23 cellular contexts compared by ENCODE assay signal in the genomic region with DNA sequence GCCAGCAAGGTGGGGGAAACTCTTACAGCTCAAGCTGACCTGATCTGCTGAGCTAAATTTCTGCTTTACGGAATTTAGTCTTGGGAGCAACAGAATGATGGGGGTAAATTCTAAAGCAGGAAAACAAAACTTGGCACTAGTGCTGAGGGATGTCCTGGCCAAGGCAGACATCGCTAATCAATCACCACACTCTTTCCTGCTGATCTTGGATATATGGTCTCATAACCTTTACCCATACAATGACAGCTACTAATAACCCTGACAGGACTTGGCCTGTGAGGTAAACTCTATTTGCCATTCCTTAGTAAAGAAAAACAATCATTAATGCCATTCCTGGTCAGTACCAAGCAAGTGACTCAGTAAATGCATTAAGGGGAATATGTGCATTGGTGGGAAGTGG. TPM values are rescaled to one million over a fixed set of nuclear protein-coding genes. Genes with fewer than 3 reads are reported as not detected.
A peak's percentile ranks its signal among the peaks of the same experiment; 100 is the strongest.
DNase-seq lines count a peak whose midpoint lies in the region; ATAC-seq, FAIRE-seq and TF ChIP-seq lines count a peak whose summit lies in the region.
"Had no signal": no experiment of that assay in that cellular context is flagged by ENCODE, and none has a peak within 500 bp of the region (broad histone marks: within the 10 kb centered on the region; RNA-seq: fewer than 3 reads in every experiment).

No MANE protein-coding gene starts in this region.

- no peak for DNase-seq in GM12891 (ENCODE audit: insufficient read length, low spot score)
- DNase-seq in PC-3 = peak; percentile 21
- peak; percentile 27 for DNase-seq in dermis blood vessel endothelial cell
- peak; percentile 51 for DNase-seq in renal cortical epithelial cell (ENCODE audit: low read depth)
- DNase-seq in dorsolateral prefrontal cortex = no peak
- no peak for DNase-seq in activated CD8-positive, alpha-beta memory T cell treated with anti-CD3 and anti-CD28 coated beads, Interleukin-2, amount 50 U/mL, for 48 hours
- no peak for DNase-seq in CD8-positive, alpha-beta T cell
- DNase-seq in NCI-H345 (lab: John Stamatoyannopoulos, UW) = no peak
- DNase-seq: activated CD4-positive, alpha-beta T cell treated with anti-CD3 and anti-CD28 coated beads, Interleukin-2, amount 50 U/mL, for 48 hours; activated naive CD4-positive, alpha-beta T cell treated with Interleukin-2 at 50 U/mL for 16 hours; activated T-cell treated with anti-CD3 and anti-CD28 coated beads, Interleukin-2, amount 50 U/mL, for 1 hour; COR-L47; Karpas-422; NCI-H1105; NCI-H2081 treated with DMSO at 0.1 percent for 48 hours; NCI-H524; SHP77 treated with DMSO at 0.1 percent for 48 hours; T-helper 17 cell; WERI-Rb-1 had no signal

- no peak overlapping the region for H3K27ac Mint-ChIP-seq in CD8-positive, alpha-beta T cell
- H3K27ac Mint-ChIP-seq: stimulated activated effector memory CD8-positive, alpha-beta T cell treated with anti-CD3 and anti-CD28 coated beads, Interleukin-12 subunit alpha, Interleukin-12 subunit beta, amount 100 ng/mL, for 72 hours had no signal

- H3K27ac ChIP-seq in PC-3 (ENCODE audit: low read length) (no peak overlapping the region), dorsolateral prefrontal cortex (peak overlapping the region in 15 of 59 donors; percentile 6 to 69 (median 47))
- no peak overlapping the region for H3K27ac ChIP-seq in CD8-positive, alpha-beta T cell (ENCODE audit: low read depth, low read length)
- H3K27ac ChIP-seq: hepatocyte, WERI-Rb-1 had no signal

- peaks cover 19% of the 10 kb centered on the region for H3K4me1 ChIP-seq in PC-3 (ENCODE audit: insufficient read depth, low read length)
- H3K4me1 ChIP-seq in CD8-positive, alpha-beta T cell (ENCODE audit: insufficient read depth, low read length) = peaks cover 11% of the 10 kb centered on the region

- H3K27me3 ChIP-seq in PC-3 (ENCODE audit: low read length) (no peaks in the 10 kb centered on the region), dorsolateral prefrontal cortex (no peaks in the 10 kb centered on the region)
- no peaks in the 10 kb centered on the region for H3K27me3 ChIP-seq in CD8-positive, alpha-beta T cell (ENCODE audit: insufficient read depth, low read length)
- H3K27me3 ChIP-seq: hepatocyte, tibial nerve had no signal

- no peak overlapping the region for H3K4me3 Mint-ChIP-seq in CD8-positive, alpha-beta T cell
- H3K4me3 Mint-ChIP-seq: stimulated activated effector memory CD8-positive, alpha-beta T cell treated with anti-CD3 and anti-CD28 coated beads, Interleukin-12 subunit alpha, Interleukin-12 subunit beta, amount 100 ng/mL, for 72 hours; T-helper 17 cell had no signal

- no peaks in the 10 kb centered on the region for H3K36me3 ChIP-seq in PC-3 (ENCODE audit: low read depth, low read length)
- no peaks in the 10 kb centered on the region for H3K36me3 ChIP-seq in CD8-positive, alpha-beta T cell (ENCODE audit: insufficient read depth, low read length)
- H3K36me3 ChIP-seq: tibial nerve, WERI-Rb-1 had no signal

- no peaks in the 10 kb centered on the region for H4K20me1 ChIP-seq in PC-3 (ENCODE audit: low read length)

- no peak overlapping the region for H3K4me2 ChIP-seq in PC-3 (ENCODE audit: low read length)
- H3K4me2 ChIP-seq: hepatocyte had no signal

- BruUV-seq in PC-3 (replicated peaks; lab: Mats Ljungman, UMichigan) = no TSS peak

- POLR2A ChIA-PET in PC-3 (lab: Charles Lee; ENCODE audit: unreplicated experiment) = interaction anchor here (0.6 kb wide), 1 partner anchor 647 kb away, joined by 3 read pairs; no protein-coding TSS in a partner anchor
- POLR2A ChIA-PET in CD8-positive, alpha-beta T cell (lab: Charles Lee) = no interaction called here

- H3K4me3 ChIP-seq in PC-3 (ENCODE audit: low read length) = no peak overlapping the region
- no peak overlapping the region for H3K4me3 ChIP-seq in dorsolateral prefrontal cortex
- H3K4me3 ChIP-seq in CD8-positive, alpha-beta T cell (ENCODE audit: low read depth, low read length) = no peak overlapping the region
- H3K4me3 ChIP-seq: hepatocyte, tibial nerve had no signal

- H3K27me3 Mint-ChIP-seq in CD8-positive, alpha-beta T cell (ENCODE audit: low read depth) = no peaks in the 10 kb centered on the region
- H3K27me3 Mint-ChIP-seq: T-helper 17 cell had no signal

- peaks cover 3% of the 10 kb centered on the region for H3K36me3 Mint-ChIP-seq in CD8-positive, alpha-beta T cell
- H3K36me3 Mint-ChIP-seq: stimulated activated effector memory CD8-positive, alpha-beta T cell treated with anti-CD3 and anti-CD28 coated beads, Interleukin-12 subunit alpha, Interleukin-12 subunit beta, amount 100 ng/mL, for 72 hours had no signal

- H3K4me1 Mint-ChIP-seq in CD8-positive, alpha-beta T cell (ENCODE audit: low read depth) = peaks cover 23% of the 10 kb centered on the region

- H2AFZ ChIP-seq in PC-3 (ENCODE audit: low read length) = no peak overlapping the region
- H2AFZ ChIP-seq: hepatocyte had no signal

- H3K9me3 Mint-ChIP-seq in CD8-positive, alpha-beta T cell = peaks cover 4% of the 10 kb centered on the region

- no peaks in the 10 kb centered on the region for H3F3A ChIP-seq in PC-3 (ENCODE audit: low read length, unreplicated experiment)

- no peaks in the 10 kb centered on the region for H3K9me3 ChIP-seq in PC-3 (ENCODE audit: low read length)
- no peaks in the 10 kb centered on the region for H3K9me3 ChIP-seq in CD8-positive, alpha-beta T cell (ENCODE audit: low read length)
- H3K9me3 ChIP-seq: tibial nerve had no signal

- CTCF ChIA-PET in PC-3 (lab: Charles Lee) = no interaction called here
- CTCF ChIA-PET in CD8-positive, alpha-beta T cell (lab: Charles Lee) = no interaction called here

- ATAC-seq in PC-3 = no peak
- no peak for ATAC-seq in CD8-positive, alpha-beta T cell
- ATAC-seq: stimulated activated effector memory CD8-positive, alpha-beta T cell treated with anti-CD3 and anti-CD28 coated beads, Interleukin-12 subunit alpha, Interleukin-12 subunit beta, amount 100 ng/mL, for 72 hours; T-helper 17 cell had no signal

- H3K79me2 ChIP-seq in PC-3 (ENCODE audit: low read length) = no peaks in the 10 kb centered on the region
- H3K79me2 ChIP-seq: hepatocyte had no signal

- TF ChIP-seq CTCF in PC-3 (conservative IDR thresholded peaks at IDR 0.05; ENCODE audit: low read depth, low read length) (no peak), dorsolateral prefrontal cortex (IDR thresholded peaks at IDR 0.05 in 54 of 56, conservative IDR thresholded peaks at IDR 0.05 in 2 of 56; ENCODE audit: low read depth in 1 of 56, partially characterized antibody in 56 of 56) (no peak)
- TF ChIP-seq CTCF in CD8-positive, alpha-beta T cell (IDR thresholded peaks at IDR 0.05) = no peak

- intact Hi-C loops in PC-3 (cut with micrococcal nuclease) = no loop called here
- intact Hi-C loops in dorsolateral prefrontal cortex (cut with DNase I) = no loop called here
- intact Hi-C loops in CD8-positive, alpha-beta T cell (cut with DNase I, micrococcal nuclease) = no loop called here

- peak; percentile 9 for FAIRE-seq in GM12891 (lab: Jason Lieb, UNC)
- FAIRE-seq: islet of Langerhans had no signal

- H3K9me2 ChIP-seq in PC-3 (replicated peaks; ENCODE audit: low read length) = no peaks in the 10 kb centered on the region

- no peak overlapping the region for H3K9ac ChIP-seq in PC-3 (ENCODE audit: low read length)

- no peak for TF ChIP-seq POLR2A in GM12891 (IDR thresholded peaks at IDR 0.05; ENCODE audit: low read depth, low read length)

TF ChIP-seq in GM12891, 5 proteins besides CTCF, POLR2A, EP300 and RAD21:
- TF ChIP-seq POU2F2 (IDR thresholded peaks at IDR 0.05; ENCODE audit: low read depth, low read length) = no peak
- no peak for TF ChIP-seq POLR2AphosphoS5 (IDR thresholded peaks at IDR 0.05; ENCODE audit: low read depth, low read length)
- TF ChIP-seq PAX5 (IDR thresholded peaks at IDR 0.05; ENCODE audit: insufficient read depth, low read length, severe bottlenecking) = no peak
- TF ChIP-seq SPI1 (IDR thresholded peaks at IDR 0.05; ENCODE audit: low read depth, low read length) = no peak
- TF ChIP-seq TAF1 (IDR thresholded peaks at IDR 0.05; ENCODE audit: low read depth, low read length) = no peak

RNA-seq across cellular contexts. Expression of a gene that starts 51.5 kb away (rescaled TPM):
- polyA plus RNA-seq in GM12891 (2012; ENCODE audit: low read depth, missing spikeins) = 3.9 TPM
- total RNA-seq in PC-3 (2014; rRNA removed) = 4.7 and 7.8 TPM in 2 replicates
- 1.0 and 2.2 TPM in 2 replicates for total RNA-seq in dermis blood vessel endothelial cell
- total RNA-seq in renal cortical epithelial cell = 0.52 and 0.55 TPM in 2 replicates
- total RNA-seq in dorsolateral prefrontal cortex = 10 to 100 TPM in 116 of 120 experiments, 1 to 10 TPM in 4; 4.7 to 24.2 (median 15.6) TPM
- 1 to 10 TPM; 4.1 to 4.2 TPM for total RNA-seq in CD8-positive, alpha-beta T cell

Comparison
In these comparisons a context has a peak if more than half of its experiments do, and no peak if none do; other contexts are left out.
1. DNase-seq: peak in PC-3 (single experiment), dermis blood vessel endothelial cell (single experiment) and renal cortical epithelial cell (single experiment); none in GM12891 (single experiment), dorsolateral prefrontal cortex (0 of 10), activated CD8-positive, alpha-beta memory T cell treated with anti-CD3 and anti-CD28 coated beads, Interleukin-2, amount 50 U/mL, for 48 hours (single experiment), CD8-positive, alpha-beta T cell (0 of 7) and NCI-H345 (single experiment).